Comparison of ENCODE assay signal across 8 cellular contexts in genomic region chr2:63055510-63056308, GRCh38. TPM values are rescaled to one million over a fixed set of nuclear protein-coding genes. Genes with fewer than 3 reads are reported as not detected.
DNase-seq lines count a peak whose midpoint lies in the region; ATAC-seq, FAIRE-seq and TF ChIP-seq lines count a peak whose summit lies in the region.

No MANE protein-coding gene starts in this region.

- no peak; a peak in 1 of 4 replicates for TF ChIP-seq RAD21 in H1 (IDR thresholded peaks at IDR 0.05 in 1 of 2, conservative IDR thresholded peaks at IDR 0.05 in 1 of 2; ENCODE audit: low read depth in 2 of 2, low read length in 2 of 2)

- H3K14ac ChIP-seq in H1 (ENCODE audit: insufficient read length): no peak overlapping the region
- peak overlapping the region; percentile 95 for H3K14ac ChIP-seq in neuronal stem cell (ENCODE audit: low read length)

- H2BK12ac ChIP-seq in H1 (ENCODE audit: low read depth, low read length) (peak overlapping the region; percentile 98; the same call in 1 of the 2 replicates), neuronal stem cell (ENCODE audit: low read length) (peak overlapping the region; percentile 95)

- no peak for TF ChIP-seq EP300 in H1 (IDR thresholded peaks at IDR 0.05; ENCODE audit: borderline replicate concordance in 1 of 2, low read depth in 2 of 2, low read length in 2 of 2)

- H4K91ac ChIP-seq in H1 (replicated peaks; ENCODE audit: insufficient read length, low read length): peak overlapping the region; percentile 77
- peak overlapping the region; percentile 69 for H4K91ac ChIP-seq in neuronal stem cell (ENCODE audit: low read depth, low read length, poor library complexity)

- TF ChIP-seq CTCF in H1 (IDR thresholded peaks at IDR 0.05; ENCODE audit: control extremely low read depth in 1 of 3, insufficient read depth in 1 of 3, low read depth in 1 of 3, low read length in 3 of 3): no peak

- peak overlapping the region; percentile 6; the same call in 1 of the 2 replicates for H4K8ac ChIP-seq in H1 (ENCODE audit: extremely low read depth, insufficient read depth, low read length)
- no peak overlapping the region for H4K8ac ChIP-seq in neuronal stem cell (ENCODE audit: low read depth, low read length)

- no peak overlapping the region for H3K4ac ChIP-seq in H1 (replicated peaks; ENCODE audit: insufficient read length, low read depth, low read length)
- peak overlapping the region; percentile 72 for H3K4ac ChIP-seq in neuronal stem cell (ENCODE audit: low read length)

- H3K27ac ChIP-seq in HUES6 (ENCODE audit: low read depth, low read length) (no peak overlapping the region), H1 (ENCODE audit: low read depth, low read length) (no peak overlapping the region), neuronal stem cell (replicated peaks; ENCODE audit: low read length) (no peak overlapping the region)

- CTCF ChIA-PET in H1 (lab: Charles Lee; ENCODE audit: partially characterized antibody): interaction anchor here (0.9 to 6.5 kb wide), 16 partner anchors 9 to 598 kb away, joined by 3 to 50 read pairs (median 3); no protein-coding TSS in a partner anchor

- H3K4me2 ChIP-seq in H1 (ENCODE audit: insufficient read depth in 1 of 2, low read depth in 2 of 2, low read length in 2 of 2): peak overlapping the region; percentile 86 to 90
- peak overlapping the region; percentile 66 for H3K4me2 ChIP-seq in neuronal stem cell (ENCODE audit: insufficient read depth, low read length, poor library complexity, severe bottlenecking)

- TF ChIP-seq POLR2A in H1 (IDR thresholded peaks at IDR 0.05; ENCODE audit: control extremely low read depth in 1 of 2, low read depth in 2 of 2, low read length in 2 of 2): no peak

- no peak overlapping the region for H2BK5ac ChIP-seq in H1 (ENCODE audit: low read depth, low read length)
- peak overlapping the region; percentile 35 for H2BK5ac ChIP-seq in neuronal stem cell (ENCODE audit: low read length)

- peaks cover 25% of the 10 kb centered on the region for H3K23me2 ChIP-seq in H1 (ENCODE audit: low read depth, low read length)

- H2AFZ ChIP-seq in H1 (ENCODE audit: low read length) (0 out of 2 replicates have a peak overlapping the region, but pooled peaks have one; percentile 2), neuronal stem cell (ENCODE audit: low read length) (peak overlapping the region; percentile 17)

- H3K36me3 ChIP-seq in HUES6 (ENCODE audit: control insufficient read depth, insufficient read depth, low read length): no peaks in the 10 kb centered on the region
- H3K36me3 ChIP-seq in H1 (ENCODE audit: control insufficient read depth in 2 of 4, insufficient read depth in 4 of 4, low read length in 3 of 4): peaks cover 0 to 16% (median 0%) of the 10 kb centered on the region in 4 experiments; a peak in 2 of 8 replicates
- H3K36me3 ChIP-seq in neuronal stem cell (replicated peaks in 1 of 2; ENCODE audit: control insufficient read depth in 2 of 2, insufficient read depth in 2 of 2, low read length in 2 of 2): peaks cover 3 to 14% of the 10 kb centered on the region in 2 donors

- peak overlapping the region; percentile 33 for H2BK120ac ChIP-seq in H1 (replicated peaks; ENCODE audit: low read depth, low read length)
- peak overlapping the region; percentile 2 for H2BK120ac ChIP-seq in neuronal stem cell (ENCODE audit: low read depth, low read length)

- DNase-seq in AG20443 (ENCODE audit: low spot score) (peak; percentile 44), H1 (ENCODE audit: low read depth in 1 of 2, low spot score in 2 of 2) (peak in 1 of 2 experiments; percentile 71), neuronal stem cell (ENCODE audit: low spot score) (peak; percentile 43), SHP77 treated with DMSO at 0.1 percent for 48 hours (lab: John Stamatoyannopoulos, UW) (no peak), occipital lobe (lab: John Stamatoyannopoulos, UW) (no peak)

- H3K79me2 ChIP-seq in H1 (ENCODE audit: control insufficient read depth in 1 of 2, insufficient read depth in 2 of 2, low read length in 2 of 2): no peaks in the 10 kb centered on the region

- ATAC-seq in HG03442 (IDR thresholded peaks at IDR 0.05; ENCODE audit: unreplicated experiment): no peak
- no peak for ATAC-seq in GM19452 (IDR thresholded peaks at IDR 0.05; ENCODE audit: unreplicated experiment)

- no peaks in the 10 kb centered on the region for H3K9me3 ChIP-seq in HUES6 (ENCODE audit: control insufficient read depth, insufficient read depth, low read depth, low read length)
- no peaks in the 10 kb centered on the region for H3K9me3 ChIP-seq in H1 (ENCODE audit: insufficient read depth in 2 of 2, low read depth in 1 of 2, low read length in 1 of 2)
- H3K9me3 ChIP-seq in neuronal stem cell (replicated peaks in 1 of 2; ENCODE audit: control insufficient read depth in 2 of 2, insufficient read depth in 1 of 2, low read depth in 1 of 2, low read length in 2 of 2): peaks cover 2 to 45% of the 10 kb centered on the region in 2 donors

- H2BK15ac ChIP-seq in H1 (ENCODE audit: low read length) (peak overlapping the region; percentile 90; the same call in 1 of the 2 replicates), neuronal stem cell (ENCODE audit: low read length) (peak overlapping the region; percentile 98)

- H2BK20ac ChIP-seq in H1 (ENCODE audit: low read length): 0 out of 2 replicates have a peak overlapping the region, but pooled peaks have one; percentile 34

- H2AK5ac ChIP-seq in H1 (ENCODE audit: low read depth, low read length) (peak overlapping the region; percentile 70), neuronal stem cell (ENCODE audit: low read depth, low read length) (peak overlapping the region; percentile 95)

- peaks cover 58% of the 10 kb centered on the region for H3K4me1 ChIP-seq in HUES6 (ENCODE audit: control insufficient read depth, insufficient read depth, low read length)
- H3K4me1 ChIP-seq in H1 (replicated peaks in 1 of 4; ENCODE audit: control insufficient read depth in 3 of 4, insufficient read depth in 4 of 4, low read length in 3 of 4): peaks cover 9 to 60% (median 49%) of the 10 kb centered on the region in 4 experiments
- peaks cover 0 to 37% of the 10 kb centered on the region in 2 donors for H3K4me1 ChIP-seq in neuronal stem cell (ENCODE audit: control insufficient read depth in 2 of 2, insufficient read depth in 1 of 2, low read depth in 1 of 2, low read length in 2 of 2)

- H3K79me1 ChIP-seq in H1 (ENCODE audit: low read depth, low read length): no peaks in the 10 kb centered on the region
- H3K79me1 ChIP-seq in neuronal stem cell (ENCODE audit: low read depth, low read length): peaks cover 2% of the 10 kb centered on the region

- WGBS in H1 (ENCODE audit: extremely low coverage in 1 of 2, insufficient coverage in 1 of 2, insufficient read length in 1 of 2, insufficient replicate concordance in 2 of 2, low coverage in 1 of 2, low lambda C conversion rate in 2 of 2, missing lambda C conversion rate in 1 of 2), 2 experiments: 4% methylated on average over 51 of the region's 59 CpGs; no CpG with 5 or more reads in 1 of the 2 experiments
- no CpG with 5 or more reads among the region's 59 CpGs for WGBS in neuronal stem cell (ENCODE audit: extremely low coverage in 2 of 2, insufficient read length in 2 of 2, insufficient replicate concordance in 1 of 2), 2 donors

- no peak for FAIRE-seq in H1 (lab: Jason Lieb, UNC)

- peak overlapping the region; percentile 36 for H3K18ac ChIP-seq in H1 (ENCODE audit: extremely low read depth, low read length)
- H3K18ac ChIP-seq in neuronal stem cell (ENCODE audit: low read length): peak overlapping the region; percentile 92

- no peak overlapping the region for H3K23ac ChIP-seq in H1 (ENCODE audit: insufficient read length)
- H3K23ac ChIP-seq in neuronal stem cell (ENCODE audit: low read depth, low read length, poor library complexity): peak overlapping the region; percentile 99

- POLR2A ChIA-PET in H1 (lab: Charles Lee; ENCODE audit: partially characterized antibody): interaction anchor here (0.7 to 4.9 kb wide), 4 partner anchors 8 to 369 kb away, joined by 3 to 31 read pairs (median 4); no protein-coding TSS in a partner anchor

- H4K20me1 ChIP-seq in H1 (replicated peaks in 1 of 2; ENCODE audit: control insufficient read depth in 1 of 2, insufficient read depth in 2 of 2, low read length in 2 of 2): peaks cover 13 to 21% of the 10 kb centered on the region in 2 experiments

- H3K4me3 ChIP-seq in HUES6 (ENCODE audit: low read depth, low read length) (peak overlapping the region; percentile 57), H1 (ENCODE audit: extremely low read depth in 1 of 4, insufficient read depth in 2 of 4, low read depth in 3 of 4, low read length in 4 of 4) (peak overlapping the region; percentile 7 to 74 (median 42)), neuronal stem cell (ENCODE audit: low read length in 2 of 2) (peak overlapping the region in 1 of 2 donors; percentile 66)

- H3K27me3 ChIP-seq in HUES6 (ENCODE audit: control insufficient read depth, insufficient read depth, low read length) (peaks cover 100% of the 10 kb centered on the region), H1 (replicated peaks in 1 of 4; ENCODE audit: control insufficient read depth in 3 of 4, extremely low read depth in 1 of 4, insufficient read depth in 3 of 4, low read length in 3 of 4) (peaks cover 73 to 99% (median 95%) of the 10 kb centered on the region in 4 experiments), neuronal stem cell (ENCODE audit: control insufficient read depth in 3 of 3, insufficient read depth in 3 of 3, low read depth in 1 of 3, low read length in 3 of 3) (peaks cover 30 to 97% (median 89%) of the 10 kb centered on the region in 3 experiments)

- H3K9ac ChIP-seq in HUES6 (ENCODE audit: low read length) (peak overlapping the region; percentile 5), H1 (replicated peaks in 1 of 4; ENCODE audit: extremely low read depth in 1 of 4, low read depth in 3 of 4, low read length in 3 of 4) (no peak overlapping the region), neuronal stem cell (ENCODE audit: low read depth, low read length, poor library complexity) (peak overlapping the region; percentile 63)

- no peak overlapping the region for H3K56ac ChIP-seq in H1 (replicated peaks; ENCODE audit: insufficient read length, low read depth, low read length)

- no peak overlapping the region for H4K5ac ChIP-seq in H1 (ENCODE audit: insufficient read length, low read depth, low read length)

TF ChIP-seq in H1, 55 proteins besides CTCF, POLR2A, EP300 and RAD21 (continues in another document):
- TF ChIP-seq CTBP2 (IDR thresholded peaks at IDR 0.05; ENCODE audit: borderline replicate concordance, insufficient read depth, insufficient read length, low read length): peak; percentile 1

RNA-seq across cellular contexts. Expression of gene OTX1, which starts 5.1 kb away (rescaled TPM):
- 3.3 and 3.8 TPM in 2 replicates for total RNA-seq in H1 (2021; fragmentation: NEBNext Ultra II Directional; extraction: Animal tissue kit (Norgen Biotek cat#: 25700))
- 0.24 and 0.53 TPM in 2 replicates for polyA plus RNA-seq in H1 (2011; rRNA removed)
- polyA plus RNA-seq in H1 (2011; cell fraction: cytosol; rRNA removed): 0.17 TPM
- polyA plus RNA-seq in H1 (2011; cell fraction: nucleus; rRNA removed): 1.0 TPM
- polyA plus RNA-seq in H1 (2012, experiment 1 of 2): 1.3 to 1.7 TPM (median 1.5 TPM) in 4 replicates
- polyA plus RNA-seq in H1 (2012, experiment 2 of 2): 0.98 TPM
- 2.7 TPM for polyA plus RNA-seq in H1 (2013, experiment 1 of 2)
- polyA plus RNA-seq in H1 (2013, experiment 2 of 2): 3.1 TPM
- 0.37 and 0.57 TPM in 2 replicates for polyA minus RNA-seq in H1 (2011; rRNA and poly(A)+ RNA removed)
- 0.59 TPM for polyA minus RNA-seq in H1 (2011; cell fraction: cytosol; rRNA and poly(A)+ RNA removed)
- 3.6 TPM for polyA minus RNA-seq in H1 (2011; cell fraction: nucleus; rRNA and poly(A)+ RNA removed)
- 10.3 TPM for polyA plus RNA-seq in neuronal stem cell (2013, experiment 1 of 2)
- 10.4 TPM for polyA plus RNA-seq in neuronal stem cell (2013, experiment 2 of 2)
- 2.5 TPM for total RNA-seq in occipital lobe

Comparison
In these comparisons a context has a peak if more than half of its experiments do, and no peak if none do; other contexts are left out.
1. DNase-seq: peak in AG20443 (single experiment) and neuronal stem cell (single experiment); none in SHP77 treated with DMSO at 0.1 percent for 48 hours (single experiment) and occipital lobe (single experiment).
2. H3K9ac ChIP-seq: peak in HUES6 (single experiment) and neuronal stem cell (single experiment); none in H1 (0 of 4).